Comparison of ENCODE assay signal across 19 cellular contexts in genomic region chr3:125010393-125010792, GRCh38. TPM values are rescaled to one million over a fixed set of nuclear protein-coding genes. Genes with fewer than 3 reads are reported as not detected.
DNase-seq lines count a peak whose midpoint lies in the region; ATAC-seq, FAIRE-seq and TF ChIP-seq lines count a peak whose summit lies in the region.
"Had no signal": no experiment of that assay in that cellular context is flagged by ENCODE, and none has a peak within 500 bp of the region (broad histone marks: within the 10 kb centered on the region; RNA-seq: fewer than 3 reads in every experiment).

No MANE protein-coding gene starts in this region.

- H3K9me3 Mint-ChIP-seq in stimulated activated effector memory CD8-positive, alpha-beta T cell treated with anti-CD3 and anti-CD28 coated beads, Interleukin-12 subunit alpha, Interleukin-12 subunit beta, amount 100 ng/mL, for 72 hours, result no peaks in the 10 kb centered on the region
- H3K9me3 Mint-ChIP-seq: IgD-negative memory B cell; T-helper 1 cell treated with Interleukin-12 subunit alpha and Interleukin-12 subunit beta and Interleukin-4 antibody, amounts not matched to agents 30 μg/mL and 1 μg/mL, for 36 hours had no signal

- peaks cover 30% of the 10 kb centered on the region for H3K36me3 ChIP-seq in Panc1 (ENCODE audit: control insufficient read depth, insufficient read depth, low read length)

- BruUV-seq in Panc1 (replicated peaks; lab: Mats Ljungman, UMichigan), result no TSS peak

- peak overlapping the region; percentile 52 for H3K27ac Mint-ChIP-seq in stimulated activated effector memory CD8-positive, alpha-beta T cell treated with anti-CD3 and anti-CD28 coated beads, Interleukin-12 subunit alpha, Interleukin-12 subunit beta, amount 100 ng/mL, for 72 hours
- H3K27ac Mint-ChIP-seq: IgD-negative memory B cell had no signal

- ATAC-seq in Panc1 (no peak), left lobe of liver (peak; percentile 86), HG03139 (IDR thresholded peaks at IDR 0.05; ENCODE audit: unreplicated experiment) (no peak)
- no peak for ATAC-seq in stimulated activated effector memory CD8-positive, alpha-beta T cell treated with anti-CD3 and anti-CD28 coated beads, Interleukin-12 subunit alpha, Interleukin-12 subunit beta, amount 100 ng/mL, for 72 hours
- ATAC-seq: Right ventricle myocardium inferior had no signal

- peaks cover 38% of the 10 kb centered on the region for H3K4me1 Mint-ChIP-seq in stimulated activated effector memory CD8-positive, alpha-beta T cell treated with anti-CD3 and anti-CD28 coated beads, Interleukin-12 subunit alpha, Interleukin-12 subunit beta, amount 100 ng/mL, for 72 hours

- H3K36me3 Mint-ChIP-seq in stimulated activated effector memory CD8-positive, alpha-beta T cell treated with anti-CD3 and anti-CD28 coated beads, Interleukin-12 subunit alpha, Interleukin-12 subunit beta, amount 100 ng/mL, for 72 hours, result peaks cover 83% of the 10 kb centered on the region

- no peaks in the 10 kb centered on the region for H3K27me3 ChIP-seq in Panc1 (ENCODE audit: control insufficient read depth, insufficient read depth, low read length)

- CTCF ChIA-PET in Panc1 (lab: Charles Lee), result no interaction called here

- H3K27ac ChIP-seq in Panc1 (ENCODE audit: low read length), result peak overlapping the region; percentile 17; the same call in 1 of the 2 replicates
- H3K27ac ChIP-seq: PC-9 had no signal

- no peak for TF ChIP-seq CTCF in Panc1 (IDR thresholded peaks at IDR 0.05)
- no peak for TF ChIP-seq CTCF in lower leg skin (IDR thresholded peaks at IDR 0.05)

- H3K9me3 ChIP-seq in Panc1 (ENCODE audit: control insufficient read depth, insufficient read depth, low read depth, low read length), result no peaks in the 10 kb centered on the region
- H3K9me3 ChIP-seq: Caco-2, SK-N-SH had no signal

- WGBS in lower leg skin, 2 donors, result 94 to 98% methylated on average over 7 of the region's 7 CpGs

- in situ Hi-C loops in Panc1 (cut with HindIII; ENCODE audit: low pct_unique_long_range_greater_than_20kb, low sequenced_read_pairs), result no loop called here

- H3K4me1 ChIP-seq in Panc1 (ENCODE audit: control insufficient read depth, insufficient read depth, low read length), result peaks cover 13% of the 10 kb centered on the region

- no peak overlapping the region for H3K4me3 Mint-ChIP-seq in stimulated activated effector memory CD8-positive, alpha-beta T cell treated with anti-CD3 and anti-CD28 coated beads, Interleukin-12 subunit alpha, Interleukin-12 subunit beta, amount 100 ng/mL, for 72 hours
- H3K4me3 Mint-ChIP-seq: IgD-negative memory B cell; T-helper 1 cell treated with Interleukin-12 subunit alpha and Interleukin-12 subunit beta and Interleukin-4 antibody, amounts not matched to agents 30 μg/mL and 1 μg/mL, for 36 hours had no signal

- DNase-seq in HT-29 (ENCODE audit: low spot score) (peak; percentile 34), Panc1 (ENCODE audit: low read depth, low spot score) (no peak), left lobe of liver (ENCODE audit: low spot score) (no peak), lower leg skin (ENCODE audit: low spot score in 2 of 2) (no peak), H54 (ENCODE audit: insufficient read length, low spot score) (no peak), NCI-H2171 treated with DMSO at 0.1 percent for 48 hours (lab: John Stamatoyannopoulos, UW) (no peak)
- DNase-seq in stimulated activated effector memory CD8-positive, alpha-beta T cell treated with anti-CD3 and anti-CD28 coated beads, Interleukin-12 subunit alpha, Interleukin-12 subunit beta, amount 100 ng/mL, for 72 hours (ENCODE audit: low spot score in 2 of 2), result no peak
- DNase-seq: Caco-2, DMS79, GOT3, NCI-H1048, NCI-H69, PC-9, SK-N-SH had no signal

- POLR2A ChIA-PET in Panc1 (lab: Charles Lee), result no interaction called here

- H3K4me3 ChIP-seq in Panc1 (ENCODE audit: low read depth in 2 of 2, low read length in 2 of 2) (no peak overlapping the region), lower leg skin (ENCODE audit: low read depth, poor library complexity, severe bottlenecking) (no peak overlapping the region)
- H3K4me3 ChIP-seq: PC-9 had no signal

- intact Hi-C loops in Panc1 (cut with micrococcal nuclease; ENCODE audit: unreplicated experiment) (no loop called here), lower leg skin (cut with DNase I; ENCODE audit: low total_unique reads) (no loop called here)

- no peak for FAIRE-seq in H54 (lab: Jason Lieb, UNC)
- FAIRE-seq: G401.6 had no signal

- no peak for TF ChIP-seq POLR2A in lower leg skin (IDR thresholded peaks at IDR 0.05)
- no peak for TF ChIP-seq POLR2A in H54 (IDR thresholded peaks at IDR 0.05; ENCODE audit: low read depth, low read length)

RNA-seq across cellular contexts. Expression of gene HEG1, which starts 45.4 kb away (rescaled TPM):
- total RNA-seq in HT-29 (2014; rRNA removed; shearing (Covaris generic)), result 0.33 and 2.2 TPM in 2 replicates
- total RNA-seq in Panc1 (2021; ENCODE audit: unreplicated experiment), result 141 TPM
- polyA plus RNA-seq in Panc1 (2012; ENCODE audit: insufficient read length), result 63.2 TPM
- total RNA-seq in left lobe of liver, result 5.4 TPM
- 10 to 100 TPM; 13.6 to 22.7 (median 16.8) TPM for total RNA-seq in lower leg skin
